In the genomic region with DNA sequence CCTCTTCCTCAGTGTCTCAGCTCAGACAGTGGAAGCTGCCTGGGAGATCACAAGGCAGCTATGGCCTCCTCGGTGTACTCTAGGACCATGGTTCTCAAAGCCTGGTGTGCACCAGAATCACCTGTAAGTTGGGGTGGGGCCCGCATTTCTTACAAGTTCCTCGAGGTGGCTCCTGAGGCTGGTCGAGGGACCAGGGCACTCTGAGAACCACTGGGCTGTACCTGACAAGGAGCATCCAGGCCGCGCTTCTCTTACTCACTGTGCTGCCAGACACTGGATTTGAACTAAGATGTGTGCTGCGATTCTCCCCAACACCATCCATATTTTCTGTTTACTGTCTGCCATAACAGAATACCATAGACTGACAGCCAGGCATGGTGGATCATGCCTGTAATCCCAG, we compare ENCODE assay signal across 36 cellular contexts. TPM values are rescaled to one million over a fixed set of nuclear protein-coding genes. Genes with fewer than 3 reads are reported as not detected.
DNase-seq lines count a peak whose midpoint lies in the region; ATAC-seq, FAIRE-seq and TF ChIP-seq lines count a peak whose summit lies in the region.
"Had no signal": no experiment of that assay in that cellular context is flagged by ENCODE, and none has a peak within 500 bp of the region (broad histone marks: within the 10 kb centered on the region; RNA-seq: fewer than 3 reads in every experiment).

No MANE protein-coding gene starts in this region.

- no peaks in the 10 kb centered on the region for H3K9me3 Mint-ChIP-seq in activated naive CD8-positive, alpha-beta T cell treated with anti-CD3 and anti-CD28 coated beads, Interleukin-2, amount 50 U/mL, for 24 hours
- H3K9me3 Mint-ChIP-seq: activated CD4-positive, alpha-beta memory T cell treated with anti-CD3 and anti-CD28 coated beads, Interleukin-2, amount 10 ng/mL, durations not matched to agents 7 days and 5 days; activated naive CD4-positive, alpha-beta T cell treated with anti-CD3 and anti-CD28 coated beads, Interleukin-2, amount 10 ng/mL, durations not matched to agents 7 days and 5 days; brain; stimulated activated naive CD8-positive, alpha-beta T cell treated with anti-CD3 and anti-CD28 coated beads, Interleukin-15, Interleukin-2, amounts not matched to agents 100 ng/mL and 50 ng/mL, for 24 hours; T-helper 1 cell treated with Interleukin-12 subunit alpha and Interleukin-12 subunit beta and Interleukin-4 antibody, amounts not matched to agents 30 μg/mL and 1 μg/mL, for 36 hours had no signal

- ATAC-seq in activated naive CD8-positive, alpha-beta T cell treated with anti-CD3 and anti-CD28 coated beads, Interleukin-2, amount 50 U/mL, for 24 hours = no peak
- ATAC-seq: HCT116 had no signal

- H3K4me3 ChIP-seq in LNCaP clone FGC (ENCODE audit: low read depth, low read length) = no peak overlapping the region
- H3K4me3 ChIP-seq in WERI-Rb-1 (ENCODE audit: low read depth, low read length) = no peak overlapping the region
- no peak overlapping the region for H3K4me3 ChIP-seq in small intestine (ENCODE audit: low read depth in 1 of 2, low read length in 2 of 2)
- H3K4me3 ChIP-seq: esophagus muscularis mucosa, right atrium auricular region, SK-N-MC, spleen, thoracic aorta, vagina had no signal

- peaks cover 0 to 2% of the 10 kb centered on the region in 2 donors for H3K4me1 ChIP-seq in small intestine (ENCODE audit: control insufficient read depth in 2 of 2, insufficient read depth in 1 of 2, low read depth in 1 of 2, low read length in 1 of 2)

- H3K9me3 ChIP-seq in WERI-Rb-1 (ENCODE audit: severe bottlenecking) (no peaks in the 10 kb centered on the region), small intestine (ENCODE audit: control insufficient read depth, low read depth) (no peaks in the 10 kb centered on the region)
- H3K9me3 ChIP-seq: esophagus muscularis mucosa, neutrophil, right atrium auricular region, spleen, thoracic aorta, vagina had no signal

- peak; percentile 21 for TF ChIP-seq CTCF in LNCaP clone FGC (IDR thresholded peaks at IDR 0.05; ENCODE audit: control insufficient read depth, extremely low read depth, insufficient read depth)
- TF ChIP-seq CTCF in WERI-Rb-1 (IDR thresholded peaks at IDR 0.05; ENCODE audit: low read depth, low read length) = peak; percentile 49

- H3K27ac ChIP-seq in WERI-Rb-1 = no peak overlapping the region
- H3K27ac ChIP-seq in small intestine (ENCODE audit: low read depth in 1 of 2, low read length in 1 of 2) = no peak overlapping the region
- H3K27ac ChIP-seq: esophagus muscularis mucosa, neutrophil, right atrium auricular region, SK-N-MC, spleen, thoracic aorta, vagina had no signal

- peaks cover 3% of the 10 kb centered on the region for H3K4me1 Mint-ChIP-seq in activated naive CD8-positive, alpha-beta T cell treated with anti-CD3 and anti-CD28 coated beads, Interleukin-2, amount 50 U/mL, for 24 hours
- H3K4me1 Mint-ChIP-seq: activated CD4-positive, alpha-beta memory T cell treated with anti-CD3 and anti-CD28 coated beads, Interleukin-2, amount 10 ng/mL, durations not matched to agents 7 days and 5 days had no signal

- H3K27me3 ChIP-seq in WERI-Rb-1 (ENCODE audit: insufficient read depth, low read depth, severe bottlenecking) (no peaks in the 10 kb centered on the region), small intestine (ENCODE audit: control insufficient read depth in 2 of 2, insufficient read depth in 2 of 2, low read length in 2 of 2) (no peaks in the 10 kb centered on the region)
- H3K27me3 ChIP-seq: esophagus muscularis mucosa, right atrium auricular region, vagina had no signal

- WGBS in small intestine, 3 donors = 63 to 85% (median 73%) methylated on average over 7 of the region's 7 CpGs

- no peaks in the 10 kb centered on the region for H3K36me3 ChIP-seq in WERI-Rb-1
- H3K36me3 ChIP-seq in small intestine (ENCODE audit: control insufficient read depth in 2 of 2, insufficient read depth in 2 of 2, low read length in 2 of 2) = no peaks in the 10 kb centered on the region
- H3K36me3 ChIP-seq: esophagus muscularis mucosa, neutrophil, right atrium auricular region, spleen, thoracic aorta, vagina had no signal

- FAIRE-seq in small intestine (lab: Jason Lieb, UNC) = no peak
- FAIRE-seq: GM12892, kidney, TTC549 had no signal

- H3K4me3 Mint-ChIP-seq in activated naive CD8-positive, alpha-beta T cell treated with anti-CD3 and anti-CD28 coated beads, Interleukin-2, amount 50 U/mL, for 24 hours = no peak overlapping the region
- H3K4me3 Mint-ChIP-seq: activated CD4-positive, alpha-beta memory T cell treated with anti-CD3 and anti-CD28 coated beads, Interleukin-2, amount 10 ng/mL, durations not matched to agents 7 days and 5 days; activated naive CD4-positive, alpha-beta T cell treated with anti-CD3 and anti-CD28 coated beads, Interleukin-2, amount 10 ng/mL, durations not matched to agents 7 days and 5 days; brain; stimulated activated naive CD8-positive, alpha-beta T cell treated with anti-CD3 and anti-CD28 coated beads, Interleukin-15, Interleukin-2, amounts not matched to agents 100 ng/mL and 50 ng/mL, for 24 hours; T-helper 1 cell treated with Interleukin-12 subunit alpha and Interleukin-12 subunit beta and Interleukin-4 antibody, amounts not matched to agents 30 μg/mL and 1 μg/mL, for 36 hours had no signal

- DNase-seq in NCI-H146 (lab: John Stamatoyannopoulos, UW) (peak; percentile 13), NCI-H146 treated with DMSO at 0.1 percent for 48 hours (lab: John Stamatoyannopoulos, UW; ENCODE audit: unreplicated experiment) (no peak), LNCaP clone FGC (ENCODE audit: low read depth) (no peak), WERI-Rb-1 (peak; percentile 40), small intestine (peak; percentile 28), NCI-H524 treated with DMSO at 0.1 percent for 48 hours (lab: John Stamatoyannopoulos, UW) (no peak), NCI-H345 (lab: John Stamatoyannopoulos, UW) (no peak)
- DNase-seq in activated naive CD8-positive, alpha-beta T cell treated with anti-CD3 and anti-CD28 coated beads, Interleukin-2, amount 50 U/mL, for 24 hours = no peak
- DNase-seq: activated CD4-positive, alpha-beta memory T cell treated with anti-CD3 and anti-CD28 coated beads, Interleukin-2, amount 10 ng/mL, durations not matched to agents 7 days and 5 days; activated CD4-positive, CD25-positive, alpha-beta regulatory T cell treated with anti-CD3 and anti-CD28 coated beads, Interleukin-2, amount 50 U/mL, for 72 hours; activated CD8-positive, alpha-beta memory T cell treated with anti-CD3 and anti-CD28 coated beads, Interleukin-2, amount 50 U/mL, for 4 hours; activated naive CD4-positive, alpha-beta T cell treated with anti-CD3 and anti-CD28 coated beads, Interleukin-2, amount 10 ng/mL, durations not matched to agents 7 days and 5 days; amniotic stem cell; cerebellar nuclear complex; dermis blood vessel endothelial cell; foreskin fibroblast; kidney; NCI-H1105; NCI-H2029; NCI-H446; NCI-H82; posterior cingulate gyrus; spleen; stimulated activated CD4-positive, alpha-beta T cell treated with anti-CD3 and anti-CD28 coated beads, Interleukin-2, amount 100 ng/mL, for 24 hours had no signal

- no peaks in the 10 kb centered on the region for H3K36me3 Mint-ChIP-seq in activated naive CD8-positive, alpha-beta T cell treated with anti-CD3 and anti-CD28 coated beads, Interleukin-2, amount 50 U/mL, for 24 hours (ENCODE audit: low read depth)
- H3K36me3 Mint-ChIP-seq: activated naive CD4-positive, alpha-beta T cell treated with anti-CD3 and anti-CD28 coated beads, Interleukin-2, amount 10 ng/mL, durations not matched to agents 7 days and 5 days; brain had no signal

- H3K27me3 Mint-ChIP-seq in activated naive CD8-positive, alpha-beta T cell treated with anti-CD3 and anti-CD28 coated beads, Interleukin-2, amount 50 U/mL, for 24 hours = peaks cover 4% of the 10 kb centered on the region
- H3K27me3 Mint-ChIP-seq: stimulated activated naive CD8-positive, alpha-beta T cell treated with anti-CD3 and anti-CD28 coated beads, Interleukin-15, Interleukin-2, amounts not matched to agents 100 ng/mL and 50 ng/mL, for 24 hours had no signal

- no peak overlapping the region for H3K27ac Mint-ChIP-seq in activated naive CD8-positive, alpha-beta T cell treated with anti-CD3 and anti-CD28 coated beads, Interleukin-2, amount 50 U/mL, for 24 hours
- H3K27ac Mint-ChIP-seq: activated CD4-positive, alpha-beta memory T cell treated with anti-CD3 and anti-CD28 coated beads, Interleukin-2, amount 10 ng/mL, durations not matched to agents 7 days and 5 days; activated naive CD4-positive, alpha-beta T cell treated with anti-CD3 and anti-CD28 coated beads, Interleukin-2, amount 10 ng/mL, durations not matched to agents 7 days and 5 days; brain; stimulated activated naive CD8-positive, alpha-beta T cell treated with anti-CD3 and anti-CD28 coated beads, Interleukin-15, Interleukin-2, amounts not matched to agents 100 ng/mL and 50 ng/mL, for 24 hours; T-helper 1 cell treated with Interleukin-12 subunit alpha and Interleukin-12 subunit beta and Interleukin-4 antibody, amounts not matched to agents 30 μg/mL and 1 μg/mL, for 36 hours had no signal

RNA-seq across cellular contexts. Expression of gene DIPK1C, which starts 59.5 kb away (rescaled TPM):
- under 1 TPM in 1 of 3 donors, not detected in 2; 0.43 TPM for polyA plus RNA-seq in small intestine

Comparison
In these comparisons a context has a peak if more than half of its experiments do, and no peak if none do; other contexts are left out.
1. DNase-seq: peak in NCI-H146 (single experiment), WERI-Rb-1 (single experiment) and small intestine (single experiment); none in NCI-H146 treated with DMSO at 0.1 percent for 48 hours (single experiment), LNCaP clone FGC (single experiment), NCI-H524 treated with DMSO at 0.1 percent for 48 hours (single experiment), activated naive CD8-positive, alpha-beta T cell treated with anti-CD3 and anti-CD28 coated beads, Interleukin-2, amount 50 U/mL, for 24 hours (single experiment) and NCI-H345 (single experiment).